ENCODE assay signal across 10 cellular contexts in the genomic region with DNA sequence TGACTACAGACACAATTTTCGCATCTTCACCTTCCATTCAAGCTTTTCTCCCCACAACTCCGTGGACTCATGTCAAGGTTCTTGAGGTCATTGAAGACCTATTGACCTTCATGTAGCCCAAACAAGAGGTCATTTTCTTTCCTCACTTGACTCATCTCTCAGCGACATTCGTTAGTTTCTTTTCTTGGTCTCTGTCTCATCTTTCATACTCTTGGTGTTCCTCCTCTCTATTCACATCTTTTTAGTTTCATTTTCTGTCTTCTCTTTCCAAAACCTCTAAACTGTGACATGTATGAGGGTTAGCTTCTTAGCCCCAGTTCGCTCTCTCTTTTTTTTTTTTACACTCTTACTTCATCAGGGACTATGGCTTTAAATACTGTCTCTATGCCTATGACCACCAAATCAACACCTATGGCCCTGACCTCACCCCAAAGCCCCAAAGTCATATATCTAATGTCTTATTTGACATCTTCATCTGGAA.
DNase-seq lines count a peak whose midpoint lies in the region; ATAC-seq, FAIRE-seq and TF ChIP-seq lines count a peak whose summit lies in the region.
"Had no signal": no experiment of that assay in that cellular context is flagged by ENCODE, and none has a peak within 500 bp of the region (broad histone marks: within the 10 kb centered on the region; RNA-seq: fewer than 3 reads in every experiment).

No MANE protein-coding gene starts in this region.

- intact Hi-C loops in CD4-positive, alpha-beta T cell (cut with DNase I, micrococcal nuclease): no loop called here
- intact Hi-C loops in head of caudate nucleus (cut with DNase I): no loop called here
- intact Hi-C loops in Right ventricle myocardium inferior (cut with DNase I): no loop called here

- peaks cover 21% of the 10 kb centered on the region for H3K4me1 Mint-ChIP-seq in CD4-positive, alpha-beta T cell (ENCODE audit: low read depth)
- H3K4me1 Mint-ChIP-seq in T-cell: peaks cover 19 to 23% (median 22%) of the 10 kb centered on the region in 3 donors

- no peak for DNase-seq in CD4-positive, alpha-beta T cell
- peak; percentile 55 for DNase-seq in GM19239 (ENCODE audit: insufficient read length, low spot score)
- DNase-seq in T-cell: peak in 2 of 34 experiments; percentile 13 to 15
- no peak for DNase-seq in NCI-H345 treated with DMSO at 0.1 percent for 48 hours (lab: John Stamatoyannopoulos, UW; ENCODE audit: unreplicated experiment)
- DNase-seq in head of caudate nucleus: no peak
- DNase-seq in Right ventricle myocardium inferior (ENCODE audit: missing footprints): no peak
- DNase-seq in COLO829 (ENCODE audit: low spot score): no peak
- DNase-seq: COR-L47 had no signal

- peaks cover 12% of the 10 kb centered on the region for H3K9me3 ChIP-seq in CD4-positive, alpha-beta T cell (ENCODE audit: control insufficient read depth, low read length)

- peak overlapping the region; percentile 81 for H3K27ac Mint-ChIP-seq in CD4-positive, alpha-beta T cell
- H3K27ac Mint-ChIP-seq in T-cell: peak overlapping the region; percentile 91 to 94

- H3K4me3 Mint-ChIP-seq in CD4-positive, alpha-beta T cell: peak overlapping the region; percentile 64
- H3K4me3 Mint-ChIP-seq in T-cell: peak overlapping the region; percentile 67 to 72 (median 69)

- no peaks in the 10 kb centered on the region for H3K27me3 ChIP-seq in CD4-positive, alpha-beta T cell (ENCODE audit: control insufficient read depth, insufficient read depth, low read length)

- no peak for TF ChIP-seq CTCF in CD4-positive, alpha-beta T cell (IDR thresholded peaks at IDR 0.05)

- H3K27ac ChIP-seq in CD4-positive, alpha-beta T cell (ENCODE audit: low read depth, low read length): no peak overlapping the region
- H3K27ac ChIP-seq: SK-N-MC had no signal

- ATAC-seq in CD4-positive, alpha-beta T cell (ENCODE audit: poor library complexity): peak; percentile 79
- peak; percentile 98 for ATAC-seq in HG02973 (IDR thresholded peaks at IDR 0.05; ENCODE audit: unreplicated experiment)
- peak; percentile 72 to 92 (median 84) for ATAC-seq in T-cell (replicated peaks in 1 of 4)
- ATAC-seq in Right ventricle myocardium inferior: no peak

- FAIRE-seq in GM19239 (lab: Jason Lieb, UNC): peak; percentile 98

- H3K36me3 Mint-ChIP-seq in CD4-positive, alpha-beta T cell (ENCODE audit: low read depth): no peaks in the 10 kb centered on the region
- peaks cover 5% of the 10 kb centered on the region for H3K36me3 Mint-ChIP-seq in T-cell

- CTCF ChIA-PET in CD4-positive, alpha-beta T cell (lab: Charles Lee): interaction anchor here (0.8 to 2.6 kb wide), 6 partner anchors 10 to 485 kb away, joined by 3 to 10 read pairs (median 3); no protein-coding TSS in a partner anchor
- CTCF ChIA-PET in T-cell (lab: Charles Lee): interaction anchor here (0.6 to 2.4 kb wide), 9 partner anchors 10 to 485 kb away, joined by 3 to 8 read pairs (median 3); no protein-coding TSS in a partner anchor

- peaks cover 5% of the 10 kb centered on the region for H3K9me3 Mint-ChIP-seq in CD4-positive, alpha-beta T cell
- H3K9me3 Mint-ChIP-seq in T-cell: peaks cover under 1 to 11% (median 8%) of the 10 kb centered on the region in 3 donors

- POLR2A ChIA-PET in CD4-positive, alpha-beta T cell (lab: Charles Lee): interaction anchor here (0.9 to 4.0 kb wide), 9 partner anchors 9 to 472 kb away, joined by 3 to 34 read pairs (median 3); no protein-coding TSS in a partner anchor
- POLR2A ChIA-PET in T-cell (lab: Charles Lee): interaction anchor here (0.6 to 1.9 kb wide), 4 partner anchors 9 to 610 kb away, joined by 3 to 8 read pairs (median 4); no protein-coding TSS in a partner anchor

- no peaks in the 10 kb centered on the region for H3K27me3 Mint-ChIP-seq in CD4-positive, alpha-beta T cell
- no peaks in the 10 kb centered on the region for H3K27me3 Mint-ChIP-seq in T-cell
